Comparison of ENCODE assay signal across 7 cellular contexts in genomic region chr3:157785071-157785826, GRCh38.
DNase-seq lines count a peak whose midpoint lies in the region; ATAC-seq and TF ChIP-seq lines count a peak whose summit lies in the region.

No MANE protein-coding gene starts in this region.

- no peak overlapping the region for H3K27ac ChIP-seq in HCT116 (ENCODE audit: low read depth, low read length)

- peak overlapping the region in 1 of 2 experiments; percentile 22; a peak in 2 of 4 replicates for H3K4me3 ChIP-seq in HCT116 (replicated peaks in 1 of 2; ENCODE audit: low read depth in 1 of 2, low read length in 2 of 2)

- RAD21 ChIA-PET in HCT116 (lab: Charles Lee; ENCODE audit: low non-redundant PET in 1 of 2, low total read pairs in 2 of 2, uncharacterized antibody in 2 of 2, unreplicated experiment in 2 of 2), result interaction anchor here in 1 of 2 experiments (1.1 kb wide), 1 partner anchor 747 kb away, joined by 3 read pairs; no protein-coding TSS in a partner anchor

- no peaks in the 10 kb centered on the region for H3K9me3 ChIP-seq in HCT116 (ENCODE audit: control insufficient read depth in 1 of 2, insufficient read depth in 1 of 2, low read depth in 1 of 2, low read length in 2 of 2)

- no peaks in the 10 kb centered on the region for H3K79me2 ChIP-seq in HCT116 (ENCODE audit: insufficient read depth, low read length)

- H2AFZ ChIP-seq in HCT116 (ENCODE audit: low read depth, low read length, poor library complexity, severe bottlenecking), result peak overlapping the region; percentile 14

- no peak for TF ChIP-seq POLR2A in HCT116 (IDR thresholded peaks at IDR 0.05; ENCODE audit: borderline replicate concordance, extremely low read depth, insufficient read depth, insufficient read length)

- peaks cover 18 to 64% of the 10 kb centered on the region in 2 experiments for H3K4me1 ChIP-seq in HCT116 (ENCODE audit: control insufficient read depth in 1 of 2, insufficient read depth in 2 of 2, low read length in 2 of 2)

- POLR2A ChIA-PET in HCT116 (lab: Charles Lee), result no interaction called here

- H3K27me3 ChIP-seq in HCT116 (ENCODE audit: insufficient read depth, low read length), result no peaks in the 10 kb centered on the region

- no TSS peak for BruUV-seq in HCT116 (replicated peaks; lab: Mats Ljungman, UMichigan)

- TF ChIP-seq RAD21 in HCT116 (IDR thresholded peaks at IDR 0.05; ENCODE audit: low read depth), result no peak

- CTCF ChIA-PET in HCT116 (lab: Charles Lee), result no interaction called here

- no peaks in the 10 kb centered on the region for H3K9me2 ChIP-seq in HCT116 (ENCODE audit: insufficient read depth)

- intact Hi-C loops in HCT116 (cut with micrococcal nuclease), result no loop called here

- no peak for TF ChIP-seq CTCF in HCT116 (IDR thresholded peaks at IDR 0.05 in 2 of 3, conservative IDR thresholded peaks at IDR 0.05 in 1 of 3; ENCODE audit: borderline replicate concordance in 1 of 3, insufficient read depth in 1 of 3, low read depth in 2 of 3, low read length in 2 of 3)
- no peak for TF ChIP-seq CTCF in GM10266 (IDR thresholded peaks at IDR 0.05; ENCODE audit: control insufficient read depth, insufficient read depth, low read depth, missing control alignments)

- no peak overlapping the region for H3K9ac ChIP-seq in HCT116 (ENCODE audit: low read length)

- no peaks in the 10 kb centered on the region for H3K36me3 ChIP-seq in HCT116 (ENCODE audit: control insufficient read depth in 1 of 2, insufficient read depth in 2 of 2, low read length in 2 of 2)

- ATAC-seq in HCT116 (peak; percentile 92), HG03097 (IDR thresholded peaks at IDR 0.05; ENCODE audit: low FRiP score, unreplicated experiment) (no peak), HG03460 (IDR thresholded peaks at IDR 0.05; ENCODE audit: unreplicated experiment) (no peak)

- H4K20me1 ChIP-seq in HCT116 (ENCODE audit: insufficient read depth), result no peaks in the 10 kb centered on the region

- DNase-seq in HCT116 (ENCODE audit: low read depth, low spot score), result peak; percentile 80
- DNase-seq in SK-N-DZ (ENCODE audit: low spot score), result peak; percentile 36
- DNase-seq in fibroblast of peridontal ligament (ENCODE audit: extremely low read depth), result peak; percentile 85
- DNase-seq in smooth muscle cell of the brain vasculature (ENCODE audit: low read depth, low spot score), result peak; percentile 45
- no peak for DNase-seq in GM10266 (ENCODE audit: extremely low spot score)

- peak overlapping the region; percentile 65 for H3K4me2 ChIP-seq in HCT116 (ENCODE audit: low read length)

TF ChIP-seq in HCT116, 20 proteins besides CTCF, POLR2A, EP300 and RAD21:
- TF ChIP-seq ATF3 (IDR thresholded peaks at IDR 0.05) (no peak), CEBPB (IDR thresholded peaks at IDR 0.05; ENCODE audit: low read depth) (no peak; the same call in 1 of the 2 replicates), ZBTB33 (IDR thresholded peaks at IDR 0.05; ENCODE audit: extremely low read depth, insufficient replicate concordance, low read length) (no peak), JUND (IDR thresholded peaks at IDR 0.05) (peak; percentile 87), FOSL1 (IDR thresholded peaks at IDR 0.05; ENCODE audit: low read depth) (peak; percentile 90), CBX3 (IDR thresholded peaks at IDR 0.05; ENCODE audit: low read depth) (peak; percentile 66; the same call in 1 of the 2 replicates), SRF (IDR thresholded peaks at IDR 0.05; ENCODE audit: low read depth) (no peak), SIN3A (IDR thresholded peaks at IDR 0.05; ENCODE audit: low read depth) (0 out of 2 replicates have a peak, but pooled peaks have one; percentile 37), ZNF274 (IDR thresholded peaks at IDR 0.05; ENCODE audit: low read depth, low read length) (no peak), MAX (IDR thresholded peaks at IDR 0.05) (peak; percentile 45), SP1 (IDR thresholded peaks at IDR 0.05; ENCODE audit: low read depth) (peak; percentile 72), REST (IDR thresholded peaks at IDR 0.05; ENCODE audit: low read depth) (no peak), YY1 (IDR thresholded peaks at IDR 0.05; ENCODE audit: extremely low read depth, insufficient replicate concordance, low read depth, low read length) (peak; percentile 56), EGR1 (IDR thresholded peaks at IDR 0.05; ENCODE audit: low read depth) (no peak)
